1 cellular context compared by ENCODE assay signal in genomic region chr3:171346582-171346981, GRCh38.
TF ChIP-seq lines count a peak whose summit lies in the region.

No MANE protein-coding gene starts in this region.

TF ChIP-seq in GM12878, 131 proteins besides CTCF, POLR2A, EP300 and RAD21:
- TF ChIP-seq MAX (IDR thresholded peaks at IDR 0.05; ENCODE audit: low read depth, low read length) (no peak), YBX1 (IDR thresholded peaks at IDR 0.05) (no peak), ELK1 (IDR thresholded peaks at IDR 0.05; ENCODE audit: low read depth, low read length) (no peak), RCOR1 (conservative IDR thresholded peaks at IDR 0.05; ENCODE audit: low read depth, low read length) (no peak), ZNF622 (IDR thresholded peaks at IDR 0.05) (no peak), MEF2A (IDR thresholded peaks at IDR 0.05; ENCODE audit: insufficient read depth, low read depth, low read length) (no peak), NBN (IDR thresholded peaks at IDR 0.05) (no peak), NR2C1 (IDR thresholded peaks at IDR 0.05) (no peak), REST (IDR thresholded peaks at IDR 0.05; ENCODE audit: low read depth, low read length) (no peak), ZZZ3 (IDR thresholded peaks at IDR 0.05; ENCODE audit: control insufficient read depth, insufficient read length, low read depth) (no peak), CREM (IDR thresholded peaks at IDR 0.05; ENCODE audit: low read depth) (no peak), STAT3 (IDR thresholded peaks at IDR 0.05; ENCODE audit: low read depth, low read length) (no peak), MYB (IDR thresholded peaks at IDR 0.05; ENCODE audit: borderline replicate concordance, low read depth, low read length) (no peak), PAX8 (IDR thresholded peaks at IDR 0.05) (no peak), CREB1 (IDR thresholded peaks at IDR 0.05; ENCODE audit: low read depth) (no peak), EED (IDR thresholded peaks at IDR 0.05; ENCODE audit: low read depth) (no peak)
